8 cellular contexts compared by ENCODE assay signal in genomic region chrX:107118322-107119147, GRCh38. TPM values are rescaled to one million over a fixed set of nuclear protein-coding genes. Genes with fewer than 3 reads are reported as not detected.
DNase-seq lines count a peak whose midpoint lies in the region; ATAC-seq and TF ChIP-seq lines count a peak whose summit lies in the region.

RBM41 (minus strand) TSS chrX:107118822; CDS start chrX:107118773, 49 bp downstream.

- intact Hi-C loops in HCT116 (cut with micrococcal nuclease), result no loop called here

- 0 to 21% methylated on average over 8 to 9 of the region's 37 CpGs for WGBS in gastroesophageal sphincter (ENCODE audit: low coverage in 1 of 2), 2 donors

- in situ Hi-C loops in SK-MEL-5 (cut with HindIII; ENCODE audit: low pct_unique_long_range_greater_than_20kb, low sequenced_read_pairs), result no loop called here

- H4K20me1 ChIP-seq in HCT116 (ENCODE audit: insufficient read depth) (no peaks in the 10 kb centered on the region), MM.1S (ENCODE audit: insufficient read depth, low read length) (no peaks in the 10 kb centered on the region)

- TSS peak; percentile 55 for BruUV-seq in HCT116 (replicated peaks; lab: Mats Ljungman, UMichigan)

- H3K9ac ChIP-seq in ES-I3 (ENCODE audit: low read depth, low read length) (peak within 1 kb of the TSS; percentile 98), HCT116 (ENCODE audit: low read length) (peak within 1 kb of the TSS; percentile 72), MM.1S (ENCODE audit: low read length) (peak within 1 kb of the TSS; percentile 76)

- H3K4me1 ChIP-seq in ES-I3 (ENCODE audit: insufficient read depth, low read length), result no peaks in the 10 kb centered on the region
- peaks cover 0 to 10% of the 10 kb centered on the region in 2 experiments; a peak in 1 of 4 replicates for H3K4me1 ChIP-seq in HCT116 (ENCODE audit: control insufficient read depth in 1 of 2, insufficient read depth in 2 of 2, low read length in 2 of 2)
- no peaks in the 10 kb centered on the region for H3K4me1 ChIP-seq in MM.1S (ENCODE audit: low read length)
- H3K4me1 ChIP-seq in gastroesophageal sphincter, result peaks cover 0 to 15% (median 0%) of the 10 kb centered on the region in 3 donors
- H3K4me1 ChIP-seq in neuron (ENCODE audit: insufficient read depth, low read length), result no peaks in the 10 kb centered on the region

- peak; percentile 64 for DNase-seq in HCT116 (ENCODE audit: low read depth, low spot score)
- peak; percentile 85 for DNase-seq in MM.1S
- peak; percentile 77 for DNase-seq in SK-MEL-5 (ENCODE audit: low read depth, low spot score)
- DNase-seq in activated naive CD4-positive, alpha-beta T cell (lab: John Stamatoyannopoulos, UW), result peak; percentile 14 to 53 (median 36)

- H3K27ac ChIP-seq in HCT116 (ENCODE audit: low read depth, low read length) (peak within 1 kb of the TSS; percentile 64), MM.1S (ENCODE audit: low read length) (peak within 1 kb of the TSS; percentile 71; the same call in 1 of the 2 replicates), gastroesophageal sphincter (peak within 1 kb of the TSS in 3 of 4 donors; percentile 63 to 78 (median 69))

- H3K4me3 ChIP-seq in HCT116 (replicated peaks in 1 of 2; ENCODE audit: low read depth in 1 of 2, low read length in 2 of 2) (peak within 1 kb of the TSS; percentile 61 to 72), MM.1S (ENCODE audit: low read length) (peak within 1 kb of the TSS; percentile 71), gastroesophageal sphincter (peak within 1 kb of the TSS; percentile 67 to 72), neuron (ENCODE audit: low read length) (peak within 1 kb of the TSS; percentile 58)

- H3K79me2 ChIP-seq in HCT116 (ENCODE audit: insufficient read depth, low read length), result peaks cover 14% of the 10 kb centered on the region; the same call in 1 of the 2 replicates
- peaks cover 9% of the 10 kb centered on the region for H3K79me2 ChIP-seq in MM.1S (ENCODE audit: low read length)

- peak within 1 kb of the TSS; percentile 72 for H3K4me2 ChIP-seq in HCT116 (ENCODE audit: low read length)
- peak within 1 kb of the TSS; percentile 90 for H3K4me2 ChIP-seq in MM.1S (ENCODE audit: low read depth, low read length)

- no peaks in the 10 kb centered on the region for H3K9me2 ChIP-seq in HCT116 (ENCODE audit: insufficient read depth)
- no peaks in the 10 kb centered on the region for H3K9me2 ChIP-seq in MM.1S (replicated peaks; ENCODE audit: insufficient read depth, low read length)

- POLR2A ChIA-PET in HCT116 (lab: Charles Lee), result no interaction called here

- peak; percentile 96 for ATAC-seq in HCT116
- peak; percentile 86 for ATAC-seq in gastroesophageal sphincter

- H2AFZ ChIP-seq in HCT116 (ENCODE audit: low read depth, low read length, poor library complexity, severe bottlenecking), result peak within 1 kb of the TSS; percentile 52
- H2AFZ ChIP-seq in MM.1S (ENCODE audit: low read length), result peak within 1 kb of the TSS; percentile 75
- H2AFZ ChIP-seq in neuron (ENCODE audit: low read depth, low read length), result peak within 1 kb of the TSS; percentile 50

- H3K27me3 ChIP-seq in HCT116 (ENCODE audit: insufficient read depth, low read length), result no peaks in the 10 kb centered on the region
- no peaks in the 10 kb centered on the region for H3K27me3 ChIP-seq in MM.1S (replicated peaks; ENCODE audit: insufficient read depth, low read length)
- no peaks in the 10 kb centered on the region for H3K27me3 ChIP-seq in gastroesophageal sphincter
- H3K27me3 ChIP-seq in neuron (ENCODE audit: insufficient read depth, low read length), result peaks cover 2% of the 10 kb centered on the region

- no peak for TF ChIP-seq RAD21 in HCT116 (IDR thresholded peaks at IDR 0.05; ENCODE audit: low read depth)

- peaks cover 18% of the 10 kb centered on the region; the same call in 1 of the 2 replicates for H3K36me3 ChIP-seq in ES-I3 (ENCODE audit: insufficient read depth, low read length)
- H3K36me3 ChIP-seq in HCT116 (ENCODE audit: control insufficient read depth in 1 of 2, insufficient read depth in 2 of 2, low read length in 2 of 2), result peaks cover 16% of the 10 kb centered on the region in 2 experiments; a peak in 2 of 4 replicates
- no peaks in the 10 kb centered on the region; the same call in 1 of the 2 replicates for H3K36me3 ChIP-seq in MM.1S (replicated peaks; ENCODE audit: insufficient read depth, low read length)
- H3K36me3 ChIP-seq in gastroesophageal sphincter, result peaks cover 0 to 30% of the 10 kb centered on the region in 2 donors
- H3K36me3 ChIP-seq in neuron (ENCODE audit: insufficient read depth, low read length), result peaks cover 26% of the 10 kb centered on the region

- no peak for TF ChIP-seq EP300 in gastroesophageal sphincter (IDR thresholded peaks at IDR 0.05)

- no peaks in the 10 kb centered on the region for H3K9me3 ChIP-seq in ES-I3 (ENCODE audit: control insufficient read depth, insufficient read depth, low read length)
- no peaks in the 10 kb centered on the region for H3K9me3 ChIP-seq in HCT116 (ENCODE audit: control insufficient read depth in 1 of 2, insufficient read depth in 1 of 2, low read depth in 1 of 2, low read length in 2 of 2)
- H3K9me3 ChIP-seq in MM.1S (replicated peaks; ENCODE audit: insufficient read depth, low read length), result no peaks in the 10 kb centered on the region
- no peaks in the 10 kb centered on the region for H3K9me3 ChIP-seq in gastroesophageal sphincter
- no peaks in the 10 kb centered on the region for H3K9me3 ChIP-seq in neuron (ENCODE audit: low read length)

- no peaks in the 10 kb centered on the region for H3F3A ChIP-seq in MM.1S (ENCODE audit: insufficient read depth, low read length)

- no peak for TF ChIP-seq POLR2A in HCT116 (IDR thresholded peaks at IDR 0.05; ENCODE audit: borderline replicate concordance, extremely low read depth, insufficient read depth, insufficient read length)
- TF ChIP-seq POLR2A in gastroesophageal sphincter (IDR thresholded peaks at IDR 0.05), result no peak

- CTCF ChIA-PET in HCT116 (lab: Charles Lee), result no interaction called here

- RAD21 ChIA-PET in HCT116 (lab: Charles Lee; ENCODE audit: low non-redundant PET in 1 of 2, low total read pairs in 2 of 2, uncharacterized antibody in 2 of 2, unreplicated experiment in 2 of 2), result no interaction called here

- no peak for TF ChIP-seq CTCF in HCT116 (IDR thresholded peaks at IDR 0.05 in 2 of 3, conservative IDR thresholded peaks at IDR 0.05 in 1 of 3; ENCODE audit: borderline replicate concordance in 1 of 3, insufficient read depth in 1 of 3, low read depth in 2 of 3, low read length in 2 of 3)
- TF ChIP-seq CTCF in MM.1S (IDR thresholded peaks at IDR 0.05; ENCODE audit: low read length), result no peak
- no peak for TF ChIP-seq CTCF in gastroesophageal sphincter (IDR thresholded peaks at IDR 0.05)
- no peak for TF ChIP-seq CTCF in subcutaneous adipose tissue (IDR thresholded peaks at IDR 0.05; ENCODE audit: low read depth)

TF ChIP-seq in HCT116, 20 proteins besides CTCF, POLR2A, EP300 and RAD21:
- TF ChIP-seq POLR2AphosphoS5 (IDR thresholded peaks at IDR 0.05; ENCODE audit: low read depth, low read length), result peak; percentile 51
- TF ChIP-seq SIN3A (IDR thresholded peaks at IDR 0.05; ENCODE audit: low read depth), result 0 out of 2 replicates have a peak, but pooled peaks have one; percentile 21
- peak; percentile 94 for TF ChIP-seq ZFX (IDR thresholded peaks at IDR 0.05)
- TF ChIP-seq TCF7L2 (IDR thresholded peaks at IDR 0.05; ENCODE audit: borderline replicate concordance, extremely low read depth, insufficient read depth, insufficient read length), result peak; percentile 89
- TF ChIP-seq YY1 (IDR thresholded peaks at IDR 0.05; ENCODE audit: extremely low read depth, insufficient replicate concordance, low read depth, low read length), result peak; percentile 52
- no peak for TF ChIP-seq SP1 (IDR thresholded peaks at IDR 0.05; ENCODE audit: low read depth)

RNA-seq across cellular contexts. Expression of gene RBM41, which starts in this region (rescaled TPM):
- total RNA-seq in HCT116 (2021; ENCODE audit: unreplicated experiment), result 20.0 TPM
- 5.1 and 7.6 TPM in 2 replicates for polyA plus RNA-seq in HCT116 (2012)
- 7.6 and 8.3 TPM in 2 replicates for total RNA-seq in SK-MEL-5 (2014; rRNA removed; shearing (Covaris generic))
- polyA plus RNA-seq in SK-MEL-5 (2015; cell fraction: cytosol; rRNA removed), result 6.4 and 9.0 TPM in 2 replicates
- 14.9 and 16.5 TPM in 2 replicates for polyA plus RNA-seq in SK-MEL-5 (2015; cell fraction: nucleus; rRNA removed)
- 10 to 100 TPM; 16.9 to 29.9 (median 20.3) TPM for total RNA-seq in gastroesophageal sphincter
- 10 to 100 TPM; 16.0 to 22.0 (median 19.1) TPM for total RNA-seq in subcutaneous adipose tissue

Comparison
In these comparisons a context has a peak if more than half of its experiments do, and no peak if none do; other contexts are left out.
1. Peak in every context shown above with its lines: DNase-seq, ATAC-seq, H3K4me3 ChIP-seq and H3K27ac ChIP-seq.